30 cellular contexts compared by ENCODE assay signal in the genomic region with DNA sequence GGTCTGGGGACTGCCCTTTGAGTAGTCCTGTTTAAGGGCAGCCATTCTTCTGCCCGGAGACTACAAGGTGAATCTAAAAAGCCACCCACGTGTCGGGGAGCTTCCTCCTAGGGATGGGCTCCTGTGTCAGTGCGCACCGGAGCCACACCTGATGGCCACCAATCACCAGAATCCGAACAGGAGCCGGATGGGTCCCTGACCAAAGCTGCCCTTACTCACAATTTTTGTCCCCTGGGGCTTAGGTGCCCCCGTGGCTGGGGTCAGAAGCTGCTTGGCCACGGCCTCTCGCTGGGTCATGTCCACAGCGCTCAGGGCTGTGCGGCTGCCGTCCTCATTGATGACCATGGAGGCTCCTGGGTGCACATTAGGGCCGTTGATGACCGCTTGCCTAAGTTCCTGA.
"Had no signal": no experiment of that assay in that cellular context is flagged by ENCODE, and none has a peak within 500 bp of the region (broad histone marks: within the 10 kb centered on the region; RNA-seq: fewer than 3 reads in every experiment).

No MANE protein-coding gene starts in this region.

- H3K9me3 Mint-ChIP-seq: memory B cell; naive B cell; natural killer cell treated with Interleukin-12 subunit alpha and Interleukin-12 subunit beta and Interleukin-15 and Interleukin-18, amount 100 ng/mL, for 72 hours; neural crest cell had no signal

- H3K4me3 Mint-ChIP-seq: memory B cell; mesothelial cell of epicardium; naive B cell; natural killer cell treated with Interleukin-12 subunit alpha and Interleukin-12 subunit beta and Interleukin-15 and Interleukin-18, amount 100 ng/mL, for 72 hours; neural crest cell had no signal

- H3K36me3 ChIP-seq: neutrophil had no signal

- H3K4me2 ChIP-seq: hepatocyte had no signal

- ATAC-seq: foreskin keratinocyte; gastroesophageal sphincter; heart left ventricle; left lobe of liver; mucosa of descending colon; natural killer cell treated with Interleukin-12 subunit alpha and Interleukin-12 subunit beta and Interleukin-15 and Interleukin-18, amount 100 ng/mL, for 72 hours; right cardiac atrium had no signal

- H2AFZ ChIP-seq: hepatocyte, parathyroid adenoma had no signal

- FAIRE-seq: endothelial cell of umbilical vein, kidney, urothelium cell line had no signal

- H3K4me1 ChIP-seq: foreskin keratinocyte had no signal

- H3K9me3 ChIP-seq: esophagus muscularis mucosa, gastroesophageal sphincter, heart left ventricle, mucosa of descending colon, neutrophil, prostate gland, stomach, tibial artery, upper lobe of left lung had no signal

- H3K27ac ChIP-seq: coronary artery, esophagus muscularis mucosa, foreskin keratinocyte, gastroesophageal sphincter, heart left ventricle, hepatocyte, neutrophil, parathyroid adenoma, prostate gland, skin epidermis, stomach had no signal

- H3K4me3 ChIP-seq: coronary artery, esophagus muscularis mucosa, gastroesophageal sphincter, heart left ventricle, hepatocyte, lung, mucosa of descending colon, prostate gland, skin epidermis, stomach, tibial artery, upper lobe of left lung had no signal

- H3K27me3 Mint-ChIP-seq: memory B cell; naive B cell; natural killer cell treated with Interleukin-12 subunit alpha and Interleukin-12 subunit beta and Interleukin-15 and Interleukin-18, amount 100 ng/mL, for 72 hours had no signal

- H3K27ac Mint-ChIP-seq: memory B cell; mesothelial cell of epicardium; natural killer cell treated with Interleukin-12 subunit alpha and Interleukin-12 subunit beta and Interleukin-15 and Interleukin-18, amount 100 ng/mL, for 72 hours had no signal

- DNase-seq: dermis blood vessel endothelial cell; effector memory CD4-positive, alpha-beta T cell; foreskin keratinocyte; heart left ventricle; kidney; mucosa of descending colon; naive B cell; right cardiac atrium; stimulated activated CD4-positive, alpha-beta T cell treated with anti-CD3 and anti-CD28 coated beads, Interleukin-15, amount 100 ng/mL, for 24 hours; stimulated activated CD4-positive, alpha-beta T cell treated with anti-CD3 and anti-CD28 coated beads, Interleukin-2, amount 100 ng/mL, for 48 hours; stimulated activated naive CD4-positive, alpha-beta T cell treated with Interleukin-2 at 50 U/mL for 16 hours; stomach; tibial artery had no signal

- H3K27me3 ChIP-seq: esophagus muscularis mucosa, foreskin keratinocyte, gastroesophageal sphincter, heart left ventricle, hepatocyte, neutrophil, stomach, tibial artery, upper lobe of left lung had no signal

- H3K9ac ChIP-seq: parathyroid adenoma had no signal

- H3K4me1 Mint-ChIP-seq: mesothelial cell of epicardium, neural crest cell had no signal

- H3K79me2 ChIP-seq: hepatocyte, parathyroid adenoma had no signal
